In the genomic region with DNA sequence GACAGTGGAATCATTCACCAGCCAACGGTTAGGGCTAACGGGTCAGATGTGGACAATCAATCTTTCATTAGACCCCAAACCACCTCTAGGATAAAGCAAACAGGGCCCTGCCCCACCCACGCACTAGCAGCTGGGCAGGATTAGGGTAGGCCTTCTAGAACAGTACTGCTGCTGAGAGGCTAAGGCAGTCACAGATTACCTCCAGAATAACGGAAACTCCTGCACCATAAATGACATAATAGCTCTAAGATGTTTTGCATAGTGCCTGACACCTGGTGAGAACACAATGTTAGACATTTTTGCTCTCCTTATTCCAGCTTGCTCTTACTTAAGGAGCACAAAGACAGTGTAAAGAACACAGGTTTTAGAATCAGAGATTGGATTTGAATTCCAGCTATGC, we compare ENCODE assay signal across 11 cellular contexts. TPM values are rescaled to one million over a fixed set of nuclear protein-coding genes. Genes with fewer than 3 reads are reported as not detected.
A peak's percentile ranks its signal among the peaks of the same experiment; 100 is the strongest.
DNase-seq lines count a peak whose midpoint lies in the region; ATAC-seq, FAIRE-seq and TF ChIP-seq lines count a peak whose summit lies in the region.
"Had no signal": no experiment of that assay in that cellular context is flagged by ENCODE, and none has a peak within 500 bp of the region (broad histone marks: within the 10 kb centered on the region; RNA-seq: fewer than 3 reads in every experiment).

No MANE protein-coding gene starts in this region.

- peak overlapping the region; percentile 92 to 99 (median 94) for H3K4me3 Mint-ChIP-seq in immature natural killer cell

- H3K4me1 ChIP-seq in psoas muscle = no peaks in the 10 kb centered on the region

- H3K36me3 Mint-ChIP-seq in immature natural killer cell = peaks cover 0 to 4% (median 0%) of the 10 kb centered on the region in 3 donors

- H3K27me3 ChIP-seq in psoas muscle (ENCODE audit: insufficient read depth in 3 of 3, low read length in 2 of 3) = no peaks in the 10 kb centered on the region

- no peak for TF ChIP-seq CTCF in psoas muscle (IDR thresholded peaks at IDR 0.05)

- H3K27me3 Mint-ChIP-seq in immature natural killer cell (ENCODE audit: low read depth in 3 of 3) = peaks cover 2 to 8% (median 7%) of the 10 kb centered on the region in 3 donors

- H3K9me3 Mint-ChIP-seq in immature natural killer cell = no peaks in the 10 kb centered on the region
- H3K9me3 Mint-ChIP-seq: H9 had no signal

- ATAC-seq in GM21423 (IDR thresholded peaks at IDR 0.05; ENCODE audit: unreplicated experiment) = peak; percentile 34
- ATAC-seq in psoas muscle = no peak

- H3K9me3 ChIP-seq in psoas muscle = no peaks in the 10 kb centered on the region

- intact Hi-C loops in psoas muscle (cut with DNase I) = no loop called here

- no peak overlapping the region for H3K27ac ChIP-seq in psoas muscle

- WGBS in psoas muscle, 3 donors = 56 to 73% (median 67%) methylated on average over 4 of the region's 4 CpGs

- no peaks in the 10 kb centered on the region for H3K36me3 ChIP-seq in psoas muscle (ENCODE audit: insufficient read depth in 1 of 2, low read depth in 1 of 2)

- H3K27ac Mint-ChIP-seq in immature natural killer cell = peak overlapping the region; percentile 89 to 99 (median 94)
- H3K27ac Mint-ChIP-seq: H9 had no signal

- DNase-seq in GM12892 (ENCODE audit: insufficient read length) (no peak), NCI-H82 (lab: John Stamatoyannopoulos, UW) (peak; percentile 64), immature natural killer cell (peak in 2 of 3 donors; percentile 6 to 34), NCI-H187 treated with DMSO at 0.1 percent for 48 hours (lab: John Stamatoyannopoulos, UW) (no peak), DMS153 (lab: John Stamatoyannopoulos, UW) (no peak), psoas muscle (no peak), KG1 (lab: John Stamatoyannopoulos, UW) (no peak)
- DNase-seq: midbrain, SIG-M5 had no signal

- FAIRE-seq in GM12892 (lab: Jason Lieb, UNC) = peak; percentile 71

- H3K4me1 Mint-ChIP-seq in immature natural killer cell = peaks cover 60 to 66% of the 10 kb centered on the region in 2 donors

- no peak for TF ChIP-seq POLR2A in GM12892 (IDR thresholded peaks at IDR 0.05; ENCODE audit: low read depth, low read length)

- H3K4me3 ChIP-seq in psoas muscle = no peak overlapping the region

RNA-seq across cellular contexts. Expression of a gene that starts 1.8 kb away (rescaled TPM):
- polyA plus RNA-seq in GM12892 (2012; ENCODE audit: missing spikeins) = 0.49 TPM
- polyA plus RNA-seq in immature natural killer cell (10 to 100 TPM; 26.1 to 67.0 (median 33.3) TPM), psoas muscle (1 to 10 TPM; 1.7 to 4.8 (median 2.3) TPM)
- total RNA-seq in psoas muscle = 1 to 10 TPM; 3.2 to 5.6 (median 5.1) TPM

RNA-seq across cellular contexts. Expression of a gene that starts 46.0 kb away (rescaled TPM):
- 0.28 TPM for polyA plus RNA-seq in GM12892 (2012; ENCODE audit: missing spikeins)
- polyA plus RNA-seq in immature natural killer cell = not detected
- not detected for total RNA-seq in psoas muscle
- not detected for polyA plus RNA-seq in psoas muscle
- total RNA-seq: H9 had no signal

Comparison
In these comparisons a context has a peak if more than half of its experiments do, and no peak if none do; other contexts are left out.
1. DNase-seq: peak in NCI-H82 (single experiment) and immature natural killer cell (2 of 3); none in GM12892 (single experiment), NCI-H187 treated with DMSO at 0.1 percent for 48 hours (single experiment), DMS153 (single experiment), psoas muscle (0 of 2) and KG1 (single experiment).
2. RNA of a gene that starts 1.8 kb away (polyA plus RNA-seq): 26.1 to 67.0 TPM in immature natural killer cell; 1.7 to 4.8 TPM in psoas muscle; every median in the first group is over 4 times any median in the second.